26 cellular contexts compared by ENCODE assay signal in genomic region chr5:135759149-135759784, GRCh38.
"Had no signal": no experiment of that assay in that cellular context is flagged by ENCODE, and none has a peak within 500 bp of the region (broad histone marks: within the 10 kb centered on the region; RNA-seq: fewer than 3 reads in every experiment).

No MANE protein-coding gene starts in this region.

- H3K9me3 ChIP-seq: ascending aorta, MG63 had no signal

- DNase-seq: activated CD4-positive, alpha-beta memory T cell treated with anti-CD3 and anti-CD28 coated beads for 36 hours; activated CD4-positive, alpha-beta T cell treated with anti-CD3 and anti-CD28 coated beads, Interleukin-2, amount 50 U/mL, for 1 hour; activated CD8-positive, alpha-beta memory T cell treated with anti-CD3 and anti-CD28 coated beads, Interleukin-2, amount 50 U/mL, for 4 hours; activated effector memory CD4-positive, alpha-beta T cell treated with Interleukin-2 at 50 U/mL for 16 hours; activated naive CD4-positive, alpha-beta T cell treated with anti-CD3 and anti-CD28 coated beads, Interleukin-2, amount 50 U/mL, for 16 hours; activated naive CD8-positive, alpha-beta T cell treated with anti-CD3 and anti-CD28 coated beads, Interleukin-2, amount 10 ng/mL, durations not matched to agents 7 days and 5 days; activated T-cell treated with anti-CD3 and anti-CD28 coated beads for 4 hours; activated T-cell treated with anti-CD3 and anti-CD28 coated beads, Interleukin-2, amount 50 U/mL, for 4 hours; amygdala; KG1; MG63; NCI-H1105; NCI-H1417 treated with DMSO at 0.1 percent for 48 hours; NCI-H187 treated with DMSO at 0.1 percent for 48 hours; NCI-H2081; NCI-H2171 treated with DMSO at 0.1 percent for 48 hours; NCI-H2227 treated with DMSO at 0.1 percent for 48 hours; NCI-H446; NCI-H524; NCI-H69; SHP77; SJCRH30 had no signal

- H3K4me3 ChIP-seq: ascending aorta, cardiac muscle cell, coronary artery, MG63, SJCRH30, SK-N-MC had no signal

- H3K4me1 ChIP-seq: ascending aorta had no signal

- H3K27me3 ChIP-seq: ascending aorta, cardiac muscle cell had no signal

- ATAC-seq: activated T-cell treated with anti-CD3 and anti-CD28 coated beads, Interleukin-2, amount 50 U/mL, for 4 hours had no signal

- H3K36me3 ChIP-seq: ascending aorta, cardiac muscle cell, MG63, SJCRH30 had no signal

- H3K27ac ChIP-seq: ascending aorta, cardiac muscle cell, coronary artery, SJCRH30, SK-N-MC had no signal
